In genomic region chr3:78076379-78076778, GRCh38 we compare ENCODE assay signal across 19 cellular contexts.
"Had no signal": no experiment of that assay in that cellular context is flagged by ENCODE, and none has a peak within 500 bp of the region (broad histone marks: within the 10 kb centered on the region; RNA-seq: fewer than 3 reads in every experiment).

No MANE protein-coding gene starts in this region.

- DNase-seq: activated CD4-positive, alpha-beta T cell treated with anti-CD3 and anti-CD28 coated beads for 36 hours; activated CD4-positive, CD25-positive, alpha-beta regulatory T cell; activated naive CD4-positive, alpha-beta T cell; activated T-cell treated with anti-CD3 and anti-CD28 coated beads for 4 hours; activated T-cell treated with anti-CD3 and anti-CD28 coated beads, Interleukin-2, amount 50 U/mL, for 72 hours; aorta; brain microvascular endothelial cell; central memory CD4-positive, alpha-beta T cell; foreskin keratinocyte; islet precursor cell; naive B cell; occipital lobe; psoas muscle; spleen; stimulated activated naive CD4-positive, alpha-beta T cell treated with Interleukin-2 at 50 U/mL for 16 hours; testis; transverse colon had no signal

- H3K4me3 ChIP-seq: psoas muscle, spleen, testis, transverse colon had no signal

- H3K27ac Mint-ChIP-seq: activated CD4-positive, alpha-beta T cell treated with anti-CD3 and anti-CD28 coated beads for 36 hours; activated naive CD4-positive, alpha-beta T cell treated with anti-CD3 and anti-CD28 coated beads, Interleukin-2, amount 50 U/mL, for 72 hours; activated T-cell treated with anti-CD3 and anti-CD28 coated beads, Interleukin-2, amount 50 U/mL, for 72 hours; mesothelial cell of epicardium; naive B cell had no signal

- ATAC-seq: activated CD4-positive, alpha-beta T cell treated with anti-CD3 and anti-CD28 coated beads for 36 hours; activated naive CD4-positive, alpha-beta T cell treated with anti-CD3 and anti-CD28 coated beads, Interleukin-2, amount 50 U/mL, for 72 hours; activated T-cell treated with anti-CD3 and anti-CD28 coated beads, Interleukin-2, amount 50 U/mL, for 72 hours; foreskin keratinocyte; psoas muscle had no signal

- H3K4me3 Mint-ChIP-seq: activated CD4-positive, alpha-beta T cell treated with anti-CD3 and anti-CD28 coated beads for 36 hours; activated T-cell treated with anti-CD3 and anti-CD28 coated beads, Interleukin-2, amount 50 U/mL, for 72 hours; mesothelial cell of epicardium; naive B cell had no signal

- H3K27me3 Mint-ChIP-seq: activated CD4-positive, alpha-beta T cell treated with anti-CD3 and anti-CD28 coated beads for 36 hours; naive B cell had no signal

- H3K4me1 Mint-ChIP-seq: activated CD4-positive, alpha-beta T cell treated with anti-CD3 and anti-CD28 coated beads for 36 hours; naive B cell had no signal
